In genomic region chr6:42257063-42257462, GRCh38 we compare ENCODE assay signal across 22 cellular contexts.
"Had no signal": no experiment of that assay in that cellular context is flagged by ENCODE, and none has a peak within 500 bp of the region (broad histone marks: within the 10 kb centered on the region; RNA-seq: fewer than 3 reads in every experiment).

No MANE protein-coding gene starts in this region.

- H3K27ac Mint-ChIP-seq: activated naive CD4-positive, alpha-beta T cell treated with anti-CD3 and anti-CD28 coated beads, Interleukin-2, amount 10 ng/mL, durations not matched to agents 7 days and 5 days; activated naive CD8-positive, alpha-beta T cell treated with anti-CD3 and anti-CD28 coated beads, Interleukin-2, amount 50 U/mL, for 24 hours; activated T-helper 2 cell treated with anti-CD3 and anti-CD28 coated beads, Interferon-gamma antibody, Interleukin-2, Interleukin-4, amounts not matched to agents 10 μg/mL and 5 μg/mL and 100 μg/mL, durations not matched to agents 14 hours and 24 hours and 36 hours; mesothelial cell of epicardium; T-cell had no signal

- H3K27ac ChIP-seq: gastrocnemius medialis had no signal

- H3K9me3 ChIP-seq: gastrocnemius medialis, heart left ventricle, tibial nerve had no signal

- H3K4me3 ChIP-seq: gastrocnemius medialis, heart left ventricle, tibial nerve had no signal

- DNase-seq: activated CD4-positive, alpha-beta T cell treated with anti-CD3 and anti-CD28 coated beads for 1 hour; activated naive CD4-positive, alpha-beta T cell treated with anti-CD3 and anti-CD28 coated beads, Interleukin-2, amount 10 ng/mL, durations not matched to agents 7 days and 5 days; activated naive CD8-positive, alpha-beta T cell treated with anti-CD3 and anti-CD28 coated beads, Interleukin-2, amount 50 U/mL, for 24 hours; anterior cingulate cortex; caudate nucleus; erythroblast; gastrocnemius medialis; heart left ventricle; left colon; nephron progenitor cell; nucleus accumbens; stimulated activated CD4-positive, alpha-beta T cell treated with anti-CD3 and anti-CD28 coated beads, Interleukin-12 subunit alpha, Interleukin-12 subunit beta, amount 100 ng/mL, for 4 hours; stimulated activated CD4-positive, alpha-beta T cell treated with anti-CD3 and anti-CD28 coated beads, Interleukin-1b, Interleukin-23, amount 100 ng/mL, for 48 hours; stimulated activated naive CD8-positive, alpha-beta T cell treated with anti-CD3 and anti-CD28 coated beads, Interleukin-15, Interleukin-2, amounts not matched to agents 100 U/mL and 50 U/mL, for 24 hours; T-cell; T1000 had no signal

- H3K36me3 ChIP-seq: gastrocnemius medialis had no signal

- H3K9me3 Mint-ChIP-seq: activated naive CD4-positive, alpha-beta T cell treated with anti-CD3 and anti-CD28 coated beads, Interleukin-2, amount 10 ng/mL, durations not matched to agents 7 days and 5 days; activated naive CD8-positive, alpha-beta T cell treated with anti-CD3 and anti-CD28 coated beads, Interleukin-2, amount 50 U/mL, for 24 hours; activated T-helper 2 cell treated with anti-CD3 and anti-CD28 coated beads, Interferon-gamma antibody, Interleukin-2, Interleukin-4, amounts not matched to agents 10 μg/mL and 5 μg/mL and 100 μg/mL, durations not matched to agents 14 hours and 24 hours and 36 hours; brain; endodermal cell; mesothelial cell of epicardium; nephron progenitor cell; T-cell had no signal

- H3K4me1 Mint-ChIP-seq: activated naive CD4-positive, alpha-beta T cell treated with anti-CD3 and anti-CD28 coated beads, Interleukin-2, amount 10 ng/mL, durations not matched to agents 7 days and 5 days had no signal

- ATAC-seq: activated naive CD8-positive, alpha-beta T cell treated with anti-CD3 and anti-CD28 coated beads, Interleukin-2, amount 50 U/mL, for 24 hours; gastrocnemius medialis; heart left ventricle; left colon; SK-N-SH treated with all-trans-retinoic acid at 6 μM for 48 hours; stimulated activated naive CD8-positive, alpha-beta T cell treated with anti-CD3 and anti-CD28 coated beads, Interleukin-15, Interleukin-2, amounts not matched to agents 100 U/mL and 50 U/mL, for 24 hours; T-cell had no signal

- H3K27me3 ChIP-seq: gastrocnemius medialis, heart left ventricle, tibial nerve had no signal

- H3K4me3 Mint-ChIP-seq: activated naive CD4-positive, alpha-beta T cell treated with anti-CD3 and anti-CD28 coated beads, Interleukin-2, amount 10 ng/mL, durations not matched to agents 7 days and 5 days; activated naive CD8-positive, alpha-beta T cell treated with anti-CD3 and anti-CD28 coated beads, Interleukin-2, amount 50 U/mL, for 24 hours; endodermal cell; mesothelial cell of epicardium; nephron progenitor cell; T-cell had no signal
